Comparison of ENCODE assay signal across 11 cellular contexts in genomic region chr19:38303517-38304351, GRCh38. TPM values are rescaled to one million over a fixed set of nuclear protein-coding genes. Genes with fewer than 3 reads are reported as not detected.
A peak's percentile ranks its signal among the peaks of the same experiment; 100 is the strongest.
DNase-seq lines count a peak whose midpoint lies in the region; FAIRE-seq and TF ChIP-seq lines count a peak whose summit lies in the region.
"Had no signal": no experiment of that assay in that cellular context is flagged by ENCODE, and none has a peak within 500 bp of the region (broad histone marks: within the 10 kb centered on the region; RNA-seq: fewer than 3 reads in every experiment).

TSS of gene C19orf33 (plus strand) at chr19:38304251. CDS start at chr19:38304262, 11 bp downstream.

- H3K4me1 ChIP-seq in colonic mucosa: no peaks in the 10 kb centered on the region
- peaks cover 6 to 43% (median 15%) of the 10 kb centered on the region in 4 donors for H3K4me1 ChIP-seq in transverse colon

- H3K27ac ChIP-seq in colonic mucosa (peak within 1 kb of the TSS; percentile 84), transverse colon (peak within 1 kb of the TSS; percentile 90 to 94 (median 94))

- H3K9me3 ChIP-seq in colonic mucosa: no peaks in the 10 kb centered on the region
- H3K9me3 ChIP-seq in transverse colon: no peaks in the 10 kb centered on the region

- intact Hi-C loops in colonic mucosa (cut with DNase I): no loop called here
- intact Hi-C loops in transverse colon (cut with DNase I; ENCODE audit: low total_unique reads): no loop called here

- no peaks in the 10 kb centered on the region for H3K36me3 ChIP-seq in colonic mucosa
- H3K36me3 ChIP-seq in transverse colon: peaks cover 0 to 3% (median 0%) of the 10 kb centered on the region in 4 donors

- peak within 1 kb of the TSS; percentile 84 to 98 for H3K9ac ChIP-seq in colonic mucosa (ENCODE audit: low read depth in 2 of 2, low read length in 2 of 2)

- FAIRE-seq in GM12891 (lab: Jason Lieb, UNC): no peak

- 50 to 100% methylated on average over 2 to 22 of the region's 28 CpGs for WGBS in transverse colon (ENCODE audit: low coverage in 1 of 2), 2 donors

- H3K4me3 ChIP-seq in colonic mucosa (peak within 1 kb of the TSS; percentile 42), transverse colon (peak within 1 kb of the TSS; percentile 22 to 49 (median 29))

- DNase-seq in NCI-H226 (peak; percentile 92), colonic mucosa (peak; percentile 92), left kidney (ENCODE audit: low read depth, low spot score) (peak; percentile 56), transverse colon (peak; percentile 93), DMS114 treated with DMSO at 0.1 percent for 48 hours (lab: John Stamatoyannopoulos, UW; ENCODE audit: unreplicated experiment) (no peak), GM12891 (ENCODE audit: insufficient read length, low spot score) (no peak), NCI-H2171 treated with DMSO at 0.1 percent for 48 hours (lab: John Stamatoyannopoulos, UW) (no peak)
- DNase-seq: activated CD4-positive, CD25-positive, alpha-beta regulatory T cell; amygdala; hypothalamus; NCI-H524 had no signal

- in situ Hi-C loops in transverse colon (cut with MboI; ENCODE audit: low pct_ligation_motif_present in 1 of 4, low pct_unique_long_range_greater_than_20kb in 1 of 4, low sequenced_read_pairs in 3 of 4): no loop called here

- TF ChIP-seq POLR2A in transverse colon (IDR thresholded peaks at IDR 0.05) (peak; percentile 88), GM12891 (IDR thresholded peaks at IDR 0.05; ENCODE audit: low read depth, low read length) (no peak)

- no peaks in the 10 kb centered on the region for H3K27me3 ChIP-seq in colonic mucosa
- H3K27me3 ChIP-seq in transverse colon: no peaks in the 10 kb centered on the region

- no peak for TF ChIP-seq CTCF in colonic mucosa (IDR thresholded peaks at IDR 0.05)
- TF ChIP-seq CTCF in transverse colon (IDR thresholded peaks at IDR 0.05): no peak

- TF ChIP-seq EP300 in transverse colon (IDR thresholded peaks at IDR 0.05; ENCODE audit: low read depth): no peak

TF ChIP-seq in GM12891, 5 proteins besides CTCF, POLR2A, EP300 and RAD21:
- TF ChIP-seq TAF1 (IDR thresholded peaks at IDR 0.05; ENCODE audit: low read depth, low read length) (no peak), POLR2AphosphoS5 (IDR thresholded peaks at IDR 0.05; ENCODE audit: low read depth, low read length) (no peak), SPI1 (IDR thresholded peaks at IDR 0.05; ENCODE audit: low read depth, low read length) (no peak), PAX5 (IDR thresholded peaks at IDR 0.05; ENCODE audit: insufficient read depth, low read length, severe bottlenecking) (no peak), POU2F2 (IDR thresholded peaks at IDR 0.05; ENCODE audit: low read depth, low read length) (no peak)

RNA-seq across cellular contexts. Expression of gene C19orf33, which starts in this region (rescaled TPM):
- total RNA-seq in colonic mucosa (100 to 1,000 TPM; 111 to 159 TPM), transverse colon (1,000 to 10,000 TPM in 1 of 4 donors, 100 to 1,000 TPM in 2, 10 to 100 TPM in 1; 76.0 to 1,160 (median 338) TPM)
- not detected for polyA plus RNA-seq in GM12891 (2012; ENCODE audit: low read depth, missing spikeins)

Comparison
In these comparisons a context has a peak if more than half of its experiments do, and no peak if none do; other contexts are left out.
1. DNase-seq: peak in NCI-H226 (single experiment), colonic mucosa (single experiment), left kidney (single experiment) and transverse colon (single experiment); none in DMS114 treated with DMSO at 0.1 percent for 48 hours (single experiment), GM12891 (single experiment) and NCI-H2171 treated with DMSO at 0.1 percent for 48 hours (single experiment).